Comparison of ENCODE assay signal across 12 cellular contexts in genomic region chr13:103031332-103031873, GRCh38. TPM values are rescaled to one million over a fixed set of nuclear protein-coding genes. Genes with fewer than 3 reads are reported as not detected.
DNase-seq lines count a peak whose midpoint lies in the region; ATAC-seq and TF ChIP-seq lines count a peak whose summit lies in the region.
"Had no signal": no experiment of that assay in that cellular context is flagged by ENCODE, and none has a peak within 500 bp of the region (broad histone marks: within the 10 kb centered on the region; RNA-seq: fewer than 3 reads in every experiment).

No MANE protein-coding gene starts in this region.

- H3K27me3 Mint-ChIP-seq in naive B cell, result no peaks in the 10 kb centered on the region
- peaks cover 3% of the 10 kb centered on the region for H3K27me3 Mint-ChIP-seq in CD8-positive, alpha-beta T cell (ENCODE audit: low read depth)
- no peaks in the 10 kb centered on the region for H3K27me3 Mint-ChIP-seq in activated CD4-positive, alpha-beta memory T cell treated with anti-CD3 and anti-CD28 coated beads for 36 hours

- peaks cover 32 to 46% (median 37%) of the 10 kb centered on the region in 3 donors for H3K4me1 Mint-ChIP-seq in naive B cell
- H3K4me1 Mint-ChIP-seq in CD8-positive, alpha-beta T cell (ENCODE audit: low read depth), result no peaks in the 10 kb centered on the region
- H3K4me1 Mint-ChIP-seq in activated CD4-positive, alpha-beta memory T cell treated with anti-CD3 and anti-CD28 coated beads for 36 hours (ENCODE audit: low read depth), result no peaks in the 10 kb centered on the region

- no peak overlapping the region for H3K4me3 ChIP-seq in CD8-positive, alpha-beta T cell (ENCODE audit: low read depth, low read length)

- POLR2A ChIA-PET in CD8-positive, alpha-beta T cell (lab: Charles Lee), result no interaction called here
- POLR2A ChIA-PET in activated CD4-positive, alpha-beta memory T cell treated with anti-CD3 and anti-CD28 coated beads for 36 hours (lab: Charles Lee), result no interaction called here

- no peak overlapping the region for H3K27ac ChIP-seq in CD8-positive, alpha-beta T cell (ENCODE audit: low read depth, low read length)

- no peak for DNase-seq in naive B cell
- DNase-seq in DMS53 (lab: John Stamatoyannopoulos, UW), result no peak
- no peak for DNase-seq in NCI-H748 treated with DMSO at 0.1 percent for 48 hours (lab: John Stamatoyannopoulos, UW)
- DNase-seq in CD8-positive, alpha-beta T cell, result no peak
- DNase-seq in activated CD4-positive, alpha-beta memory T cell treated with anti-CD3 and anti-CD28 coated beads for 36 hours, result no peak
- DNase-seq: activated effector memory CD4-positive, alpha-beta T cell treated with Interleukin-2 at 50 U/mL for 16 hours; EL; NCI-H524 had no signal

- H3K4me3 Mint-ChIP-seq in naive B cell, result peak overlapping the region; percentile 2 to 67 (median 36)
- H3K4me3 Mint-ChIP-seq in CD8-positive, alpha-beta T cell, result no peak overlapping the region
- H3K4me3 Mint-ChIP-seq in activated CD4-positive, alpha-beta memory T cell treated with anti-CD3 and anti-CD28 coated beads for 36 hours, result no peak overlapping the region

- H3K36me3 ChIP-seq in CD8-positive, alpha-beta T cell (ENCODE audit: insufficient read depth, low read length), result no peaks in the 10 kb centered on the region

- no peaks in the 10 kb centered on the region for H3K4me1 ChIP-seq in CD8-positive, alpha-beta T cell (ENCODE audit: insufficient read depth, low read length)

- peak overlapping the region in 4 of 6 donors; percentile 0 to 37 (median 10) for H3K27ac Mint-ChIP-seq in naive B cell
- no peak overlapping the region for H3K27ac Mint-ChIP-seq in CD8-positive, alpha-beta T cell
- no peak overlapping the region for H3K27ac Mint-ChIP-seq in activated CD4-positive, alpha-beta memory T cell treated with anti-CD3 and anti-CD28 coated beads for 36 hours

- no peak for TF ChIP-seq CTCF in CD8-positive, alpha-beta T cell (IDR thresholded peaks at IDR 0.05)

- peaks cover 4 to 10% (median 9%) of the 10 kb centered on the region in 7 donors for H3K9me3 Mint-ChIP-seq in naive B cell
- peaks cover 8% of the 10 kb centered on the region for H3K9me3 Mint-ChIP-seq in CD8-positive, alpha-beta T cell
- peaks cover 8% of the 10 kb centered on the region for H3K9me3 Mint-ChIP-seq in activated CD4-positive, alpha-beta memory T cell treated with anti-CD3 and anti-CD28 coated beads for 36 hours

- peaks cover 6 to 8% of the 10 kb centered on the region in 2 donors for H3K36me3 Mint-ChIP-seq in naive B cell
- H3K36me3 Mint-ChIP-seq in CD8-positive, alpha-beta T cell, result no peaks in the 10 kb centered on the region
- H3K36me3 Mint-ChIP-seq in activated CD4-positive, alpha-beta memory T cell treated with anti-CD3 and anti-CD28 coated beads for 36 hours, result no peaks in the 10 kb centered on the region

- CTCF ChIA-PET in CD8-positive, alpha-beta T cell (lab: Charles Lee), result no interaction called here
- CTCF ChIA-PET in activated CD4-positive, alpha-beta memory T cell treated with anti-CD3 and anti-CD28 coated beads for 36 hours (lab: Charles Lee), result no interaction called here

- no peaks in the 10 kb centered on the region for H3K9me3 ChIP-seq in CD8-positive, alpha-beta T cell (ENCODE audit: low read length)

- ATAC-seq in GM18907 (IDR thresholded peaks at IDR 0.05; ENCODE audit: unreplicated experiment) (peak; percentile 91), GM21737 (IDR thresholded peaks at IDR 0.05; ENCODE audit: unreplicated experiment) (peak; percentile 83), HG03354 (IDR thresholded peaks at IDR 0.05; ENCODE audit: poor library complexity, severe bottlenecking, unreplicated experiment) (peak; percentile 91), naive B cell (ENCODE audit: low read depth in 2 of 2) (peak; percentile 40 to 62)
- no peak for ATAC-seq in CD8-positive, alpha-beta T cell

- no peaks in the 10 kb centered on the region for H3K27me3 ChIP-seq in CD8-positive, alpha-beta T cell (ENCODE audit: insufficient read depth, low read length)

- intact Hi-C loops in CD8-positive, alpha-beta T cell (cut with DNase I, micrococcal nuclease), result no loop called here
- intact Hi-C loops in activated CD4-positive, alpha-beta memory T cell treated with anti-CD3 and anti-CD28 coated beads for 36 hours (cut with micrococcal nuclease), result no loop called here

RNA-seq across cellular contexts. Expression of gene SLC10A2, which starts 34.8 kb away (rescaled TPM):
- polyA plus RNA-seq in naive B cell (ENCODE audit: low read depth in 6 of 6), result not detected
- not detected for total RNA-seq in CD8-positive, alpha-beta T cell
- not detected for total RNA-seq in activated CD4-positive, alpha-beta memory T cell treated with anti-CD3 and anti-CD28 coated beads for 36 hours
- total RNA-seq: T-helper 1 cell treated with Interleukin-12 subunit alpha and Interleukin-12 subunit beta and Interleukin-4 antibody, amounts not matched to agents 30 ng/mL and 1 ng/mL, for 36 hours had no signal

Comparison
In these comparisons a context has a peak if more than half of its experiments do, and no peak if none do; other contexts are left out.
1. H3K27ac Mint-ChIP-seq: peak in naive B cell (4 of 6); none in CD8-positive, alpha-beta T cell (single experiment) and activated CD4-positive, alpha-beta memory T cell treated with anti-CD3 and anti-CD28 coated beads for 36 hours (single experiment).
2. H3K4me3 Mint-ChIP-seq: peak in naive B cell (8 of 8); none in CD8-positive, alpha-beta T cell (single experiment) and activated CD4-positive, alpha-beta memory T cell treated with anti-CD3 and anti-CD28 coated beads for 36 hours (single experiment).